ENCODE assay signal across 8 cellular contexts in the genomic region with DNA sequence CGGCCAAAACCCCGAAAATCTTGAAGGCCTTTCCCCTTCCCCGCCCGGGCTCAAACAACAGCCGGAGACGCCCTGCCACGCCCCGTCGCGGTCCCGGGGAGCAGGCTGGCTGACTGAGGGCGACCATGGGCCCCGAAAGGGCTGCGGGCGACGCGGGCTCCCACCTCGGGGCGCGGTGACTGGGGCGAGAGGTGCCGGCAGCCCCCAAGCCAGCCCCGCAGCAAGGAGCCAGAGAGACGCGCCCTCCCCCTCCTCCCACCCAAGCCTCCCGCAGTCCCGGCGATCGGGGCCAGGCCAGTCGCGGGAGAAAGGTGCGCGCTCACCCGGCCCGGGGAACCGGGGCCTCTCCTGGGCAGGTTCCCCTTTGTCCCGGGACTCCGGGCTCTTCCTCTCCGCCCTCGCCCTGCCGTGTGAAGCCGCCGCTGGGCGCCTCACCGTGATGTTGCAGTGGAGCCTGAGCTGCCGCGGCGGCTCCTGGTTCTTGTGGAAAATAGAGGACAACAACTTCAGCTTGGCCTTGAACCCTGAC. TPM values are rescaled to one million over a fixed set of nuclear protein-coding genes. Genes with fewer than 3 reads are reported as not detected.
DNase-seq lines count a peak whose midpoint lies in the region; ATAC-seq, FAIRE-seq and TF ChIP-seq lines count a peak whose summit lies in the region.

No MANE protein-coding gene starts in this region.

- H3K9me1 ChIP-seq in endothelial cell of umbilical vein (replicated peaks; ENCODE audit: control insufficient read depth, extremely low read depth, insufficient read depth, low read length): no peaks in the 10 kb centered on the region

- peak overlapping the region; percentile 94 for H3K9ac ChIP-seq in endothelial cell of umbilical vein (replicated peaks; ENCODE audit: extremely low read depth, insufficient read depth, low read length)

- H3K4me3 ChIP-seq in GM12875 (ENCODE audit: low read depth, low read length): peak overlapping the region; percentile 78
- H3K4me3 ChIP-seq in LNCaP clone FGC (ENCODE audit: low read depth, low read length): peak overlapping the region; percentile 70
- peak overlapping the region; percentile 67 to 91 (median 87) for H3K4me3 ChIP-seq in endothelial cell of umbilical vein (replicated peaks in 1 of 3; ENCODE audit: insufficient read depth in 1 of 3, low read depth in 1 of 3, low read length in 3 of 3)

- no peaks in the 10 kb centered on the region for H3K9me3 ChIP-seq in endothelial cell of umbilical vein (replicated peaks; ENCODE audit: control insufficient read depth, insufficient read depth, low read length)

- H3K4me2 ChIP-seq in endothelial cell of umbilical vein (ENCODE audit: insufficient read depth, low read length): peak overlapping the region; percentile 41

- TSS peak; percentile 48 for BruUV-seq in endothelial cell of umbilical vein (replicated peaks; lab: Mats Ljungman, UMichigan)

- dilution Hi-C loops in endothelial cell of umbilical vein (cut with MboI; ENCODE audit: extremely low pct_ligation_motif_present, low sequenced_read_pairs): no loop called here

- peak; percentile 5 for TF ChIP-seq POLR2A in endothelial cell of umbilical vein (IDR thresholded peaks at IDR 0.05; ENCODE audit: low read depth, low read length)

- no peaks in the 10 kb centered on the region for H4K20me1 ChIP-seq in endothelial cell of umbilical vein (replicated peaks; ENCODE audit: control insufficient read depth, extremely low read depth, insufficient read depth, low read length)

- no peaks in the 10 kb centered on the region for H3K9me3 Mint-ChIP-seq in activated CD8-positive, alpha-beta memory T cell treated with anti-CD3 and anti-CD28 coated beads, Interleukin-2, amount 10 ng/mL, durations not matched to agents 7 days and 5 days (ENCODE audit: low read depth)
- H3K9me3 Mint-ChIP-seq in stimulated activated memory B cell treated with anti-CD40 and anti-IgM and Interleukin-4, amounts not matched to agents 10 μg/mL and 1 μg/mL and 100 μg/mL, for 72 hours: no peaks in the 10 kb centered on the region

- H3K36me3 ChIP-seq in endothelial cell of umbilical vein (ENCODE audit: control insufficient read depth in 2 of 2, extremely low read depth in 1 of 2, insufficient read depth in 2 of 2, low read length in 2 of 2): no peaks in the 10 kb centered on the region

- H3K4me3 Mint-ChIP-seq in activated CD8-positive, alpha-beta memory T cell treated with anti-CD3 and anti-CD28 coated beads, Interleukin-2, amount 10 ng/mL, durations not matched to agents 7 days and 5 days: peak overlapping the region; percentile 79
- H3K4me3 Mint-ChIP-seq in stimulated activated memory B cell treated with anti-CD40 and anti-IgM and Interleukin-4, amounts not matched to agents 10 μg/mL and 1 μg/mL and 100 μg/mL, for 72 hours: peak overlapping the region; percentile 83

- H3K79me2 ChIP-seq in endothelial cell of umbilical vein (ENCODE audit: control insufficient read depth, insufficient read depth, low read length): peaks cover 1% of the 10 kb centered on the region

- H3K27ac ChIP-seq in endothelial cell of umbilical vein (ENCODE audit: insufficient read depth, low read depth, low read length): peak overlapping the region; percentile 72

- peak overlapping the region; percentile 86 for H2AFZ ChIP-seq in endothelial cell of umbilical vein (ENCODE audit: low read depth, low read length)

- FAIRE-seq in endothelial cell of umbilical vein (lab: Jason Lieb, UNC): peak; percentile 28

- peaks cover 6% of the 10 kb centered on the region for H3K36me3 Mint-ChIP-seq in activated CD8-positive, alpha-beta memory T cell treated with anti-CD3 and anti-CD28 coated beads, Interleukin-2, amount 10 ng/mL, durations not matched to agents 7 days and 5 days
- H3K36me3 Mint-ChIP-seq in stimulated activated memory B cell treated with anti-CD40 and anti-IgM and Interleukin-4, amounts not matched to agents 10 μg/mL and 1 μg/mL and 100 μg/mL, for 72 hours: peaks cover 6% of the 10 kb centered on the region

- CTCF ChIA-PET in activated CD8-positive, alpha-beta memory T cell treated with anti-CD3 and anti-CD28 coated beads, Interleukin-2, amount 10 ng/mL, durations not matched to agents 7 days and 5 days (lab: Charles Lee): interaction anchor here (0.6 to 3.3 kb wide), 15 partner anchors 8 to 418 kb away, joined by 3 to 24 read pairs (median 5); a partner anchor contains a TSS
- CTCF ChIA-PET in endothelial cell of umbilical vein (lab: Charles Lee): interaction anchor here (0.7 to 1.8 kb wide), 16 partner anchors 9 to 474 kb away, joined by 3 to 11 read pairs (median 3); a partner anchor contains a TSS

- H3K27me3 Mint-ChIP-seq in activated CD8-positive, alpha-beta memory T cell treated with anti-CD3 and anti-CD28 coated beads, Interleukin-2, amount 10 ng/mL, durations not matched to agents 7 days and 5 days: peaks cover 5% of the 10 kb centered on the region
- H3K27me3 Mint-ChIP-seq in stimulated activated memory B cell treated with anti-CD40 and anti-IgM and Interleukin-4, amounts not matched to agents 10 μg/mL and 1 μg/mL and 100 μg/mL, for 72 hours: no peaks in the 10 kb centered on the region

- no peaks in the 10 kb centered on the region for H3K4me1 ChIP-seq in endothelial cell of umbilical vein (ENCODE audit: control insufficient read depth, extremely low read depth, insufficient read depth, low read length)

- intact Hi-C loops in endothelial cell of umbilical vein (cut with micrococcal nuclease): loop anchor here (5.0 kb wide), 1 partner anchor 428 kb away; no protein-coding TSS in a partner anchor

- TF ChIP-seq CTCF in GM12875 (IDR thresholded peaks at IDR 0.05; ENCODE audit: borderline replicate concordance, insufficient read depth, low read depth, low read length): no peak
- no peak for TF ChIP-seq CTCF in LNCaP clone FGC (IDR thresholded peaks at IDR 0.05; ENCODE audit: control insufficient read depth, extremely low read depth, insufficient read depth)
- TF ChIP-seq CTCF in endothelial cell of umbilical vein (IDR thresholded peaks at IDR 0.05; ENCODE audit: extremely low read depth in 1 of 2, insufficient read depth in 1 of 2, low read depth in 1 of 2, low read length in 2 of 2): no peak

- H3K27ac Mint-ChIP-seq in activated CD8-positive, alpha-beta memory T cell treated with anti-CD3 and anti-CD28 coated beads, Interleukin-2, amount 10 ng/mL, durations not matched to agents 7 days and 5 days: peak overlapping the region; percentile 85
- H3K27ac Mint-ChIP-seq in stimulated activated memory B cell treated with anti-CD40 and anti-IgM and Interleukin-4, amounts not matched to agents 10 μg/mL and 1 μg/mL and 100 μg/mL, for 72 hours: peak overlapping the region; percentile 76

- ATAC-seq in activated CD8-positive, alpha-beta memory T cell treated with anti-CD3 and anti-CD28 coated beads, Interleukin-2, amount 10 ng/mL, durations not matched to agents 7 days and 5 days: peak; percentile 70
- peak; percentile 79 for ATAC-seq in stimulated activated memory B cell treated with anti-CD40 and anti-IgM and Interleukin-4, amounts not matched to agents 10 μg/mL and 1 μg/mL and 100 μg/mL, for 72 hours
- ATAC-seq in HG03439 (IDR thresholded peaks at IDR 0.05; ENCODE audit: unreplicated experiment): no peak
- no peak for ATAC-seq in GM18867 (IDR thresholded peaks at IDR 0.05; ENCODE audit: unreplicated experiment)

- POLR2A ChIA-PET in endothelial cell of umbilical vein (lab: Charles Lee): interaction anchor here (1.2 kb wide), 1 partner anchor 9 kb away, joined by 7 read pairs; no protein-coding TSS in a partner anchor

- H3K4me1 Mint-ChIP-seq in activated CD8-positive, alpha-beta memory T cell treated with anti-CD3 and anti-CD28 coated beads, Interleukin-2, amount 10 ng/mL, durations not matched to agents 7 days and 5 days: peaks cover 20% of the 10 kb centered on the region
- H3K4me1 Mint-ChIP-seq in stimulated activated memory B cell treated with anti-CD40 and anti-IgM and Interleukin-4, amounts not matched to agents 10 μg/mL and 1 μg/mL and 100 μg/mL, for 72 hours: peaks cover 6% of the 10 kb centered on the region

- no peak for DNase-seq in LNCaP clone FGC (ENCODE audit: low read depth)
- DNase-seq in activated CD8-positive, alpha-beta memory T cell treated with anti-CD3 and anti-CD28 coated beads, Interleukin-2, amount 10 ng/mL, durations not matched to agents 7 days and 5 days: peak; percentile 75
- no peak for DNase-seq in endothelial cell of umbilical vein (ENCODE audit: low read depth, low spot score)
- peak; percentile 36 for DNase-seq in mucosa of gallbladder (ENCODE audit: low spot score)

- H3K27me3 ChIP-seq in endothelial cell of umbilical vein (ENCODE audit: control insufficient read depth in 2 of 2, insufficient read depth in 2 of 2, low read length in 2 of 2): no peaks in the 10 kb centered on the region

TF ChIP-seq in endothelial cell of umbilical vein, 7 proteins besides CTCF, POLR2A, EP300 and RAD21:
- TF ChIP-seq MYC (IDR thresholded peaks at IDR 0.05; ENCODE audit: low read depth, low read length): no peak
- TF ChIP-seq, protein P1, sequence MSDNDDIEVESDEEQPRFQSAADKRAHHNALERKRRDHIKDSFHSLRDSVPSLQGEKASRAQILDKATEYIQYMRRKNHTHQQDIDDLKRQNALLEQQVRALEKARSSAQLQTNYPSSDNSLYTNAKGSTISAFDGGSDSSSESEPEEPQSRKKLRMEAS (IDR thresholded peaks at IDR 0.05; ENCODE audit: insufficient read depth, insufficient read length): no peak
- no peak for TF ChIP-seq POLR2AphosphoS5 (IDR thresholded peaks at IDR 0.05; ENCODE audit: insufficient read depth, low read depth, low read length)
- TF ChIP-seq GATA2 (IDR thresholded peaks at IDR 0.05; ENCODE audit: insufficient read depth, insufficient read length, low read depth, low read length): no peak
- no peak for TF ChIP-seq EZH2 (IDR thresholded peaks at IDR 0.05; ENCODE audit: borderline replicate concordance, low read depth, low read length, severe bottlenecking)
- no peak for TF ChIP-seq FOS (IDR thresholded peaks at IDR 0.05; ENCODE audit: borderline replicate concordance, insufficient read depth, low read length)
- no peak for TF ChIP-seq JUN (IDR thresholded peaks at IDR 0.05; ENCODE audit: borderline replicate concordance, insufficient read depth, insufficient read length, low read depth)
TF ChIP-seq in endothelial cell of umbilical vein: peak in this region for 0.

RNA-seq across cellular contexts. Expression of a gene that starts 30.6 kb away (rescaled TPM):
- total RNA-seq in activated CD8-positive, alpha-beta memory T cell treated with anti-CD3 and anti-CD28 coated beads, Interleukin-2, amount 10 ng/mL, durations not matched to agents 7 days and 5 days: 10 to 100 TPM in 1 of 2 experiments, 1 to 10 TPM in 1; 8.6 to 12.9 TPM
- 13.5 TPM in 2 replicates for total RNA-seq in endothelial cell of umbilical vein
- 11.3 and 12.9 TPM in 2 replicates for polyA plus RNA-seq in endothelial cell of umbilical vein
- polyA plus RNA-seq in endothelial cell of umbilical vein (2011; cell fraction: cytosol; rRNA removed): 15.3 and 16.2 TPM in 2 replicates
- polyA plus RNA-seq in endothelial cell of umbilical vein (2011; cell fraction: nucleus; rRNA removed): 13.3 and 14.3 TPM in 2 replicates
- polyA plus RNA-seq in endothelial cell of umbilical vein (2012): 12.4 and 19.0 TPM in 2 replicates
- 14.5 and 21.9 TPM in 2 replicates for polyA minus RNA-seq in endothelial cell of umbilical vein
- 3.9 TPM for polyA minus RNA-seq in endothelial cell of umbilical vein (2011; cell fraction: cytosol; rRNA and poly(A)+ RNA removed)
- polyA minus RNA-seq in endothelial cell of umbilical vein (2011; cell fraction: nucleus; rRNA and poly(A)+ RNA removed): 10.0 and 12.6 TPM in 2 replicates
- 15.3 TPM for total RNA-seq in mucosa of gallbladder

Comparison
In these comparisons a context has a peak if more than half of its experiments do, and no peak if none do; other contexts are left out.
1. DNase-seq: peak in activated CD8-positive, alpha-beta memory T cell treated with anti-CD3 and anti-CD28 coated beads, Interleukin-2, amount 10 ng/mL, durations not matched to agents 7 days and 5 days (single experiment) and mucosa of gallbladder (single experiment); none in LNCaP clone FGC (single experiment) and endothelial cell of umbilical vein (single experiment).
2. ATAC-seq: peak in activated CD8-positive, alpha-beta memory T cell treated with anti-CD3 and anti-CD28 coated beads, Interleukin-2, amount 10 ng/mL, durations not matched to agents 7 days and 5 days (single experiment) and stimulated activated memory B cell treated with anti-CD40 and anti-IgM and Interleukin-4, amounts not matched to agents 10 μg/mL and 1 μg/mL and 100 μg/mL, for 72 hours (single experiment); none in HG03439 (single experiment) and GM18867 (single experiment).
3. Peak in every context shown above with its lines, with median percentiles within 50 percentile points of each other: H3K4me3 ChIP-seq.